Comparison of ENCODE assay signal across 10 cellular contexts in the genomic region with DNA sequence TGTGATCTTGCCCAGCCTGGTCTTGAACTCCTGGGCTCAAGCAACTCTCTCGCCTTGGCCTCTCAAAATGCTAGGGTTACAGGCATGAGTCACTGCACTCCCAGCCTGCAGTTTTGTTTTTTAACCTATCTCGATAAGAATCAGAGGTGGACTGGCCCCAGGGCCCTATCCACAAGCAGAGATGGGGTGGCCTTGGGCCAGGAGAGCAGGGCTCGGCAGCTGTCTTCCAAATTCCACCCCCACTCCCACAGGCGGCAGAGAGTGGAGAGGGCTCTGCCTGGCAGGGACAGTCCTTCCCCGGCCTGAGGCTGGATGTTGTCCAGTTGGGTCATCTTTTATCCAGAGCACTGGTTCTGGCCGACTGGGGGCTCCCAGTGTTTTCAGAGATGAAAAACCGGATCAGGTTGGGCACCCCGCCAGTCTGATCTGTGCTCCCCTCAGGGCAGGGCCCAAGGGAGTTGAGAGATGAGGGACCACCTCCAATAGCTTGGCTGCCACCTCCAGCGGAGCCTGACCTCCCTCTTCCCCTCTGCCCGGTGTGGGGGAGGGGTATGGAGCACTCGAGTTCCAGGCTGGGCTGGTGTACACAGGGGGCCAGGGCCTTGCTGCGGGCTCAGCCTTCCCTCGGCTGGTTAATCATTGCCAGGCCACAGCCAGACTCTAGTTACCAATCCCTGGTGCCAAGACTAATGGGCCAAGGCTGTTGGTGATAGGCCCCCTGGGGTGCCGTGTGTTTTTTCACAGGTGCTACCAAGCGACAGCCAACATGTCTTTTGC. TPM values are rescaled to one million over a fixed set of nuclear protein-coding genes. Genes with fewer than 3 reads are reported as not detected.
DNase-seq lines count a peak whose midpoint lies in the region; ATAC-seq and TF ChIP-seq lines count a peak whose summit lies in the region.
"Had no signal": no experiment of that assay in that cellular context is flagged by ENCODE, and none has a peak within 500 bp of the region (broad histone marks: within the 10 kb centered on the region; RNA-seq: fewer than 3 reads in every experiment).

No MANE protein-coding gene starts in this region.

- H3K4me3 Mint-ChIP-seq in type B pancreatic cell = no peak overlapping the region
- H3K4me3 Mint-ChIP-seq: activated T-helper 1 cell treated with anti-CD3 and anti-CD28 coated beads, Interleukin-12 subunit alpha, Interleukin-12 subunit beta, Interleukin-2, Interleukin-4 antibody, amounts not matched to agents 30 ng/mL and 10 ng/mL and 1 ng/mL, durations not matched to agents 14 hours and 24 hours and 36 hours had no signal

- TF ChIP-seq CTCF in type B pancreatic cell (conservative IDR thresholded peaks at IDR 0.05) (no peak), vagina (IDR thresholded peaks at IDR 0.05) (no peak)

- peak overlapping the region; percentile 62 for H3K27ac Mint-ChIP-seq in type B pancreatic cell
- H3K27ac Mint-ChIP-seq: activated T-helper 1 cell treated with anti-CD3 and anti-CD28 coated beads, Interleukin-12 subunit alpha, Interleukin-12 subunit beta, Interleukin-2, Interleukin-4 antibody, amounts not matched to agents 30 ng/mL and 10 ng/mL and 1 ng/mL, durations not matched to agents 14 hours and 24 hours and 36 hours had no signal

- DNase-seq in NCI-H2171 treated with DMSO at 0.1 percent for 48 hours (lab: John Stamatoyannopoulos, UW) (peak; percentile 43), NCI-H2171 (lab: John Stamatoyannopoulos, UW) (no peak), astrocyte of the hippocampus (ENCODE audit: low read depth, low spot score) (peak; percentile 38), type B pancreatic cell (ENCODE audit: extremely low spot score, unreplicated experiment) (no peak), vagina (ENCODE audit: extremely low spot score in 2 of 2) (no peak)
- DNase-seq in stimulated activated CD4-positive, alpha-beta T cell treated with anti-CD3 and anti-CD28 coated beads, Interleukin-2, amount 100 ng/mL, for 48 hours = no peak
- DNase-seq: NCI-H510A treated with DMSO at 0.1 percent for 48 hours had no signal

- H3K36me3 ChIP-seq in vagina = no peaks in the 10 kb centered on the region

- TF ChIP-seq POLR2A in vagina (IDR thresholded peaks at IDR 0.05) = no peak

- no peaks in the 10 kb centered on the region for H3K27me3 Mint-ChIP-seq in type B pancreatic cell

- H3K27me3 ChIP-seq in layer of hippocampus (ENCODE audit: control insufficient read depth, insufficient read depth, low read length) (no peaks in the 10 kb centered on the region), vagina (no peaks in the 10 kb centered on the region)

- H3K4me1 ChIP-seq in vagina = peaks cover 8% of the 10 kb centered on the region

- no peak for ATAC-seq in GM18868 (IDR thresholded peaks at IDR 0.05; ENCODE audit: unreplicated experiment)

- no peaks in the 10 kb centered on the region for H3K9me3 Mint-ChIP-seq in type B pancreatic cell
- H3K9me3 Mint-ChIP-seq: activated T-helper 1 cell treated with anti-CD3 and anti-CD28 coated beads, Interleukin-12 subunit alpha, Interleukin-12 subunit beta, Interleukin-2, Interleukin-4 antibody, amounts not matched to agents 30 ng/mL and 10 ng/mL and 1 ng/mL, durations not matched to agents 14 hours and 24 hours and 36 hours had no signal

- no peak overlapping the region for H3K4me3 ChIP-seq in vagina

- no peaks in the 10 kb centered on the region for H3K36me3 Mint-ChIP-seq in type B pancreatic cell

- H3K9me3 ChIP-seq in vagina = no peaks in the 10 kb centered on the region

- intact Hi-C loops in vagina (cut with DNase I) = no loop called here

- peaks cover 13% of the 10 kb centered on the region for H3K4me1 Mint-ChIP-seq in type B pancreatic cell (ENCODE audit: unreplicated experiment)

- peak overlapping the region; percentile 88 for H3K27ac ChIP-seq in layer of hippocampus (ENCODE audit: low read depth, low read length)
- H3K27ac ChIP-seq in vagina = no peak overlapping the region

RNA-seq across cellular contexts. Expression of gene MYO15B, which starts 30.3 kb away (rescaled TPM):
- total RNA-seq in type B pancreatic cell (ENCODE audit: low replicate concordance) (48.2 and 49.0 TPM in 2 replicates), vagina (160 TPM)

RNA-seq across cellular contexts. Expression of gene LLGL2, which starts 31.8 kb away (rescaled TPM):
- total RNA-seq in type B pancreatic cell (ENCODE audit: low replicate concordance) = 90.6 and 226 TPM in 2 replicates
- 44.9 TPM for total RNA-seq in vagina

RNA-seq across cellular contexts. Expression of gene TSEN54, which starts 40.9 kb away (rescaled TPM):
- total RNA-seq in type B pancreatic cell (ENCODE audit: low replicate concordance) = 28.4 and 41.0 TPM in 2 replicates
- 30.9 TPM for total RNA-seq in vagina

RNA-seq across cellular contexts. Expression of gene CASKIN2, which starts 41.9 kb away (rescaled TPM):
- 29.5 and 31.2 TPM in 2 replicates for total RNA-seq in type B pancreatic cell (ENCODE audit: low replicate concordance)
- 19.9 TPM for total RNA-seq in vagina

Comparison
In these comparisons a context has a peak if more than half of its experiments do, and no peak if none do; other contexts are left out.
1. DNase-seq: peak in NCI-H2171 treated with DMSO at 0.1 percent for 48 hours (single experiment) and astrocyte of the hippocampus (single experiment); none in NCI-H2171 (single experiment), type B pancreatic cell (single experiment), vagina (0 of 2) and stimulated activated CD4-positive, alpha-beta T cell treated with anti-CD3 and anti-CD28 coated beads, Interleukin-2, amount 100 ng/mL, for 48 hours (0 of 2).